Comparison of ENCODE assay signal across 8 cellular contexts in the genomic region with DNA sequence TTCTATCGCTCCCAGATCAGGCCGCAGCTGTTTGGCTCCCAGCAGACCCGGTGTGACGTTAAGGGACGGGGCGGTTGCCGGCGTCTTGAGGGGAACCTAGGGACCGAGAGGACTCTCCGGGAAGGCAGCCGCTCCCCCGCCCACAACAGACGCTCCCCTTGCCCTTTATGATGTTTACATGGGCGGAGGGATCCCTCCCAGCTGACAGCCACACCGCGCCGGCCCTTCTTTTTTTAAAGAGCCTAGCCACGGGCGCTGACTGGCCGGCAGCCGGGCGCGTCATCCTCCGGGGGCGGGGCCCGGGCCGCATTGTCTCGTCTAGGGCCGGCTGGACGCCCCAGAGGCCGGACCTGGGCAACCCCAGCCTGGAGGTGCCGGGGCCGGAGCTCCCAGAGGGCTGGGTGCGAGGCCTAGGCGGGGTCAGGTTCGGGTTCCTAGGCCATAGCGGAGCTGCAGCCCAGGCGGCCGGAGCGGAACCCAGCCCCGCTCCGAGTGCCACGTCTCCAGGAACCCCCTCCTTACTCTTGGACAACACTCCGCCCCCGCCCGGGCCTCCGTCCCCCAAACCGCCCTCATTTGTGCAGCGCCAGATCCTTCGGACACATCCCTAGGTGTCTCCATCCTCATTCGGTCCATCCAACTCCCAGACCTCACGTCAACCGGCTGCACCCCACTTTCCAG. TPM values are rescaled to one million over a fixed set of nuclear protein-coding genes. Genes with fewer than 3 reads are reported as not detected.
A peak's percentile ranks its signal among the peaks of the same experiment; 100 is the strongest.
DNase-seq lines count a peak whose midpoint lies in the region; ATAC-seq and TF ChIP-seq lines count a peak whose summit lies in the region.

PCAT6 (plus strand) TSS at position 340 of the 681 bp plus-strand sequence.

- no peaks in the 10 kb centered on the region for H3K27me3 Mint-ChIP-seq in T-cell

- H3K36me3 ChIP-seq in heart right ventricle (no peaks in the 10 kb centered on the region), upper lobe of left lung (no peaks in the 10 kb centered on the region)

- intact Hi-C loops in heart right ventricle (cut with DNase I) = loop anchor here in 2 of 10 donors (2.0 to 5.0 kb wide), 2 partner anchors 77 to 78 kb away; partner anchors contain the start of gene RABIF (in 2 of the 2)
- intact Hi-C loops in posterior cingulate gyrus (cut with DNase I) = loop anchor here (2.0 kb wide), 1 partner anchor 78 kb away; the partner anchor contains the start of gene RABIF

- peaks cover 36 to 48% (median 37%) of the 10 kb centered on the region in 3 donors for H3K4me1 Mint-ChIP-seq in T-cell

- H3K9me3 ChIP-seq in heart right ventricle = no peaks in the 10 kb centered on the region
- no peaks in the 10 kb centered on the region for H3K9me3 ChIP-seq in upper lobe of left lung

- H3K27me3 ChIP-seq in heart right ventricle (no peaks in the 10 kb centered on the region), upper lobe of left lung (no peaks in the 10 kb centered on the region)

- H3K4me3 Mint-ChIP-seq in T-cell = peak within 1 kb of the TSS; percentile 80 to 91 (median 87)

- H3K27ac ChIP-seq in heart right ventricle (peak within 1 kb of the TSS; percentile 11 to 93 (median 81)), upper lobe of left lung (peak within 1 kb of the TSS; percentile 80 to 92 (median 88))

- CTCF ChIA-PET in T-cell (lab: Charles Lee) = no interaction called here

- DNase-seq in NCI-H1436 (lab: John Stamatoyannopoulos, UW) = peak; percentile 98
- DNase-seq in T-cell = peak; percentile 64 to 87 (median 79)
- DNase-seq in amniotic epithelial cell (ENCODE audit: low read depth) = peak; percentile 93
- peak; percentile 92 to 96 for DNase-seq in heart right ventricle
- peak; percentile 88 to 99 (median 94) for DNase-seq in posterior cingulate gyrus
- peak; percentile 98 to 99 for DNase-seq in upper lobe of left lung

- peak; percentile 84 for ATAC-seq in HG02759 (IDR thresholded peaks at IDR 0.05; ENCODE audit: unreplicated experiment)
- ATAC-seq in T-cell (replicated peaks in 1 of 4) = peak; percentile 72 to 80 (median 78)
- peak; percentile 93 to 97 (median 95) for ATAC-seq in heart right ventricle
- peak; percentile 95 to 97 for ATAC-seq in upper lobe of left lung (ENCODE audit: low FRiP score in 2 of 2)

- WGBS in heart right ventricle, 2 donors = 0% methylated on average over 45 to 53 of the region's 53 CpGs
- WGBS in upper lobe of left lung, 2 donors = 0 to 8% methylated on average over 4 to 47 of the region's 53 CpGs

- no peaks in the 10 kb centered on the region for H3K36me3 Mint-ChIP-seq in T-cell

- H3K9me3 Mint-ChIP-seq in T-cell = no peaks in the 10 kb centered on the region

- TF ChIP-seq EP300 in upper lobe of left lung (IDR thresholded peaks at IDR 0.05) = peak in 1 of 4 donors; percentile 34

- no peak for TF ChIP-seq CTCF in heart right ventricle (IDR thresholded peaks at IDR 0.05)
- no peak for TF ChIP-seq CTCF in upper lobe of left lung (IDR thresholded peaks at IDR 0.05)

- H3K4me1 ChIP-seq in heart right ventricle (peaks cover 4 to 42% (median 31%) of the 10 kb centered on the region in 9 donors), upper lobe of left lung (peaks cover 14 to 37% (median 26%) of the 10 kb centered on the region in 4 donors)

- H3K4me3 ChIP-seq in heart right ventricle (peak within 1 kb of the TSS; percentile 48 to 86 (median 76)), upper lobe of left lung (peak within 1 kb of the TSS; percentile 79 to 94 (median 86))

- peak; percentile 51 for TF ChIP-seq POLR2A in GM10847 (IDR thresholded peaks at IDR 0.05; ENCODE audit: extremely low read depth, insufficient read length)
- peak; percentile 12 to 92 (median 70) for TF ChIP-seq POLR2A in upper lobe of left lung (IDR thresholded peaks at IDR 0.05)

- peak within 1 kb of the TSS; percentile 80 to 90 for H3K27ac Mint-ChIP-seq in T-cell

- POLR2A ChIA-PET in T-cell (lab: Charles Lee) = no interaction called here

RNA-seq across cellular contexts. Expression of gene PCAT6, which starts in this region (rescaled TPM):
- 1 to 10 TPM in 2 of 5 donors, under 1 TPM in 2, not detected in 1; 0.44 to 1.5 (median 0.79) TPM for total RNA-seq in T-cell
- 1 to 10 TPM in 3 of 10 donors, under 1 TPM in 6, not detected in 1; 0.41 to 1.3 (median 0.81) TPM for total RNA-seq in heart right ventricle
- 1 to 10 TPM in 1 of 2 donors, under 1 TPM in 1; 0.61 to 2.3 TPM for polyA plus RNA-seq in heart right ventricle
- total RNA-seq in upper lobe of left lung = 1 to 10 TPM in 3 of 6 donors, under 1 TPM in 1, not detected in 2; 0.86 to 3.8 (median 1.6) TPM

Comparison
In these comparisons a context has a peak if more than half of its experiments do, and no peak if none do; other contexts are left out.
1. Peak in every context shown above with its lines: DNase-seq, ATAC-seq, H3K4me3 ChIP-seq and H3K27ac ChIP-seq.